In genomic region chr3:52536112-52536368, GRCh38 we compare ENCODE assay signal across 8 cellular contexts. TPM values are rescaled to one million over a fixed set of nuclear protein-coding genes. Genes with fewer than 3 reads are reported as not detected.
DNase-seq lines count a peak whose midpoint lies in the region; ATAC-seq and TF ChIP-seq lines count a peak whose summit lies in the region.

No MANE protein-coding gene starts in this region.

- H3K4me3 Mint-ChIP-seq in T-helper 2 cell treated with Interferon-gamma antibody and Interleukin-4, amounts not matched to agents 5 μg/mL and 100 μg/mL, for 36 hours, result peak overlapping the region; percentile 95
- H3K4me3 Mint-ChIP-seq in activated T-helper 2 cell treated with anti-CD3 and anti-CD28 coated beads, Interferon-gamma antibody, Interleukin-2, Interleukin-4, amounts not matched to agents 10 μg/mL and 5 μg/mL and 100 μg/mL, durations not matched to agents 14 hours and 24 hours and 36 hours (ENCODE audit: low read depth), result peak overlapping the region; percentile 100

- H3K36me3 ChIP-seq in left lung, result peaks cover 0 to 8% of the 10 kb centered on the region in 2 donors
- H3K36me3 ChIP-seq in subcutaneous abdominal adipose tissue (ENCODE audit: control insufficient read depth in 5 of 5, insufficient read depth in 5 of 5, low read length in 5 of 5), result peaks cover 3 to 8% (median 4%) of the 10 kb centered on the region in 5 donors

- H3K4me1 Mint-ChIP-seq in T-helper 2 cell treated with Interferon-gamma antibody and Interleukin-4, amounts not matched to agents 5 μg/mL and 100 μg/mL, for 36 hours (ENCODE audit: low read depth), result peaks cover 38% of the 10 kb centered on the region
- H3K4me1 Mint-ChIP-seq in activated T-helper 2 cell treated with anti-CD3 and anti-CD28 coated beads, Interferon-gamma antibody, Interleukin-2, Interleukin-4, amounts not matched to agents 10 μg/mL and 5 μg/mL and 100 μg/mL, durations not matched to agents 14 hours and 24 hours and 36 hours (ENCODE audit: low read depth), result peaks cover 42% of the 10 kb centered on the region

- no peak for DNase-seq in T-helper 2 cell treated with Interferon-gamma antibody and Interleukin-4, amounts not matched to agents 5 μg/mL and 100 μg/mL, for 36 hours (ENCODE audit: low spot score)
- DNase-seq in T-helper 2 cell (no peak), left lung (no peak), cortex of kidney (lab: John Stamatoyannopoulos, UW) (no peak), ACHN (no peak)
- no peak for DNase-seq in activated T-helper 2 cell treated with anti-CD3 and anti-CD28 coated beads, Interferon-gamma antibody, Interleukin-2, Interleukin-4, amounts not matched to agents 10 μg/mL and 5 μg/mL and 100 μg/mL, durations not matched to agents 14 hours and 24 hours and 36 hours (ENCODE audit: low spot score)

- in situ Hi-C loops in ACHN (cut with HindIII; ENCODE audit: low pct_ligation_motif_present, low pct_unique_long_range_greater_than_20kb, low sequenced_read_pairs), result no loop called here

- H3K27me3 ChIP-seq in left lung (peaks cover 0 to 31% of the 10 kb centered on the region in 2 donors), subcutaneous abdominal adipose tissue (ENCODE audit: control insufficient read depth in 5 of 5, insufficient read depth in 4 of 5, low read length in 5 of 5) (no peaks in the 10 kb centered on the region)

- intact Hi-C loops in activated T-helper 2 cell treated with anti-CD3 and anti-CD28 coated beads, Interferon-gamma antibody, Interleukin-2, Interleukin-4, amounts not matched to agents 10 μg/mL and 5 μg/mL and 100 μg/mL, durations not matched to agents 14 hours and 24 hours and 36 hours (cut with micrococcal nuclease), result loop anchor here (1.0 to 10.0 kb wide), 5 partner anchors 81 to 481 kb away; partner anchors contain the start of genes DUSP7, GLT8D1, GNL3 and NISCH
- intact Hi-C loops in left lung (cut with DNase I), result loop anchor here in 1 of 2 donors (10.0 kb wide), 1 partner anchor 71 kb away; no protein-coding TSS in a partner anchor

- ATAC-seq in left lung, result no peak
- no peak for ATAC-seq in HG03342 (IDR thresholded peaks at IDR 0.05; ENCODE audit: unreplicated experiment)

- no peak for TF ChIP-seq CTCF in left lung (IDR thresholded peaks at IDR 0.05)

- no peaks in the 10 kb centered on the region for H3K27me3 Mint-ChIP-seq in T-helper 2 cell treated with Interferon-gamma antibody and Interleukin-4, amounts not matched to agents 5 μg/mL and 100 μg/mL, for 36 hours (ENCODE audit: low read depth)
- H3K27me3 Mint-ChIP-seq in activated T-helper 2 cell treated with anti-CD3 and anti-CD28 coated beads, Interferon-gamma antibody, Interleukin-2, Interleukin-4, amounts not matched to agents 10 μg/mL and 5 μg/mL and 100 μg/mL, durations not matched to agents 14 hours and 24 hours and 36 hours (ENCODE audit: low read depth), result no peaks in the 10 kb centered on the region

- peaks cover 21% of the 10 kb centered on the region for H3K36me3 Mint-ChIP-seq in T-helper 2 cell treated with Interferon-gamma antibody and Interleukin-4, amounts not matched to agents 5 μg/mL and 100 μg/mL, for 36 hours (ENCODE audit: low read depth)
- H3K36me3 Mint-ChIP-seq in activated T-helper 2 cell treated with anti-CD3 and anti-CD28 coated beads, Interferon-gamma antibody, Interleukin-2, Interleukin-4, amounts not matched to agents 10 μg/mL and 5 μg/mL and 100 μg/mL, durations not matched to agents 14 hours and 24 hours and 36 hours (ENCODE audit: low read depth), result peaks cover 34% of the 10 kb centered on the region

- H3K4me1 ChIP-seq in left lung (peaks cover 21 to 86% of the 10 kb centered on the region in 2 donors), subcutaneous abdominal adipose tissue (ENCODE audit: control insufficient read depth in 5 of 5, insufficient read depth in 5 of 5, low read length in 5 of 5) (peaks cover 12 to 79% (median 58%) of the 10 kb centered on the region in 5 donors)

- H3K9me3 ChIP-seq in left lung (no peaks in the 10 kb centered on the region), subcutaneous abdominal adipose tissue (ENCODE audit: control insufficient read depth in 5 of 5, low read length in 5 of 5) (no peaks in the 10 kb centered on the region)

- no peaks in the 10 kb centered on the region for H3K9me3 Mint-ChIP-seq in T-helper 2 cell treated with Interferon-gamma antibody and Interleukin-4, amounts not matched to agents 5 μg/mL and 100 μg/mL, for 36 hours
- H3K9me3 Mint-ChIP-seq in activated T-helper 2 cell treated with anti-CD3 and anti-CD28 coated beads, Interferon-gamma antibody, Interleukin-2, Interleukin-4, amounts not matched to agents 10 μg/mL and 5 μg/mL and 100 μg/mL, durations not matched to agents 14 hours and 24 hours and 36 hours, result no peaks in the 10 kb centered on the region

- H3K27ac Mint-ChIP-seq in T-helper 2 cell treated with Interferon-gamma antibody and Interleukin-4, amounts not matched to agents 5 μg/mL and 100 μg/mL, for 36 hours, result peak overlapping the region; percentile 76
- no peak overlapping the region for H3K27ac Mint-ChIP-seq in activated T-helper 2 cell treated with anti-CD3 and anti-CD28 coated beads, Interferon-gamma antibody, Interleukin-2, Interleukin-4, amounts not matched to agents 10 μg/mL and 5 μg/mL and 100 μg/mL, durations not matched to agents 14 hours and 24 hours and 36 hours

- H3K27ac ChIP-seq in left lung (peak overlapping the region; percentile 15 to 89), subcutaneous abdominal adipose tissue (ENCODE audit: low read depth, low read length) (no peak overlapping the region)

- no peak overlapping the region for H3K9ac ChIP-seq in subcutaneous abdominal adipose tissue (ENCODE audit: low read length in 5 of 5)

- H3K4me3 ChIP-seq in left lung (peak overlapping the region in 1 of 2 donors; percentile 80), subcutaneous abdominal adipose tissue (ENCODE audit: low read depth in 1 of 5, low read length in 5 of 5) (peak overlapping the region in 4 of 5 donors; percentile 25 to 83 (median 62))

RNA-seq across cellular contexts. Expression of gene UQCC5, which starts 0.4 kb away (rescaled TPM):
- 12.5 and 16.4 TPM in 2 replicates for total RNA-seq in activated T-helper 2 cell treated with anti-CD3 and anti-CD28 coated beads, Interferon-gamma antibody, Interleukin-2, Interleukin-4, amounts not matched to agents 10 μg/mL and 5 μg/mL and 100 μg/mL, durations not matched to agents 14 hours and 24 hours and 36 hours
- 10 to 100 TPM; 19.0 to 20.4 TPM for total RNA-seq in left lung

RNA-seq across cellular contexts. Expression of gene NT5DC2, which starts 2.4 kb away (rescaled TPM):
- 77.9 and 88.4 TPM in 2 replicates for total RNA-seq in activated T-helper 2 cell treated with anti-CD3 and anti-CD28 coated beads, Interferon-gamma antibody, Interleukin-2, Interleukin-4, amounts not matched to agents 10 μg/mL and 5 μg/mL and 100 μg/mL, durations not matched to agents 14 hours and 24 hours and 36 hours
- total RNA-seq in left lung, result 10 to 100 TPM; 81.8 to 83.1 TPM

RNA-seq across cellular contexts. Expression of gene STAB1, which starts 40.9 kb away (rescaled TPM):
- 0.07 TPM in 1 of 2 replicates, not detected in the other for total RNA-seq in activated T-helper 2 cell treated with anti-CD3 and anti-CD28 coated beads, Interferon-gamma antibody, Interleukin-2, Interleukin-4, amounts not matched to agents 10 μg/mL and 5 μg/mL and 100 μg/mL, durations not matched to agents 14 hours and 24 hours and 36 hours
- 100 to 1,000 TPM; 122 to 334 TPM for total RNA-seq in left lung

Comparison
In these comparisons a context has a peak if more than half of its experiments do, and no peak if none do; other contexts are left out.
1. RNA of gene STAB1, which starts 40.9 kb away (total RNA-seq): 122 to 334 TPM in left lung; 0.07 TPM in activated T-helper 2 cell treated with anti-CD3 and anti-CD28 coated beads, Interferon-gamma antibody, Interleukin-2, Interleukin-4, amounts not matched to agents 10 μg/mL and 5 μg/mL and 100 μg/mL, durations not matched to agents 14 hours and 24 hours and 36 hours; every median in the first group is over 100 times any median in the second.